In genomic region chr5:140565024-140565779, GRCh38 we compare ENCODE assay signal across 8 cellular contexts. TPM values are rescaled to one million over a fixed set of nuclear protein-coding genes. Genes with fewer than 3 reads are reported as not detected.
DNase-seq lines count a peak whose midpoint lies in the region; TF ChIP-seq lines count a peak whose summit lies in the region.

No MANE protein-coding gene starts in this region.

- H3K4me3 ChIP-seq in HL-60 (replicated peaks; ENCODE audit: insufficient read depth, low read length) (peak overlapping the region; percentile 69), brain microvascular endothelial cell (ENCODE audit: low read depth, low read length) (peak overlapping the region; percentile 96)

- peak overlapping the region; percentile 90 for H3K4me3 Mint-ChIP-seq in mesothelial cell of epicardium

- peaks cover 23% of the 10 kb centered on the region for H3K4me1 Mint-ChIP-seq in mesothelial cell of epicardium

- in situ Hi-C loops in brain microvascular endothelial cell (cut with HindIII; ENCODE audit: low pct_ligation_motif_present, low sequenced_read_pairs) = no loop called here

- H3K9me3 Mint-ChIP-seq in mesothelial cell of epicardium = no peaks in the 10 kb centered on the region

- H3K27me3 Mint-ChIP-seq in mesothelial cell of epicardium (ENCODE audit: low read depth) = no peaks in the 10 kb centered on the region

- intact Hi-C loops in head of caudate nucleus (cut with DNase I) = loop anchor here (5.0 to 10.0 kb wide), 2 partner anchors 72 to 130 kb away; partner anchors contain the start of genes HARS1, HARS2 and TMCO6

- H3K27me3 ChIP-seq in HL-60 (ENCODE audit: insufficient read depth, poor library complexity, severe bottlenecking) (no peaks in the 10 kb centered on the region), brain microvascular endothelial cell (replicated peaks) (no peaks in the 10 kb centered on the region)

- H3K36me3 Mint-ChIP-seq in mesothelial cell of epicardium = peaks cover 16% of the 10 kb centered on the region

- H3K27ac ChIP-seq in HL-60 (replicated peaks) (peak overlapping the region; percentile 84), brain microvascular endothelial cell (peak overlapping the region; percentile 88)

- DNase-seq in ELR (ENCODE audit: low read depth) (peak; percentile 66), HL-60 (ENCODE audit: low read depth in 1 of 2, low spot score in 1 of 2) (no peak), brain microvascular endothelial cell (peak; percentile 14), mesothelial cell of epicardium (ENCODE audit: low spot score in 2 of 2, unreplicated experiment in 2 of 2) (no peak), DMS79 treated with DMSO at 0.1 percent for 48 hours (lab: John Stamatoyannopoulos, UW) (no peak), foreskin melanocyte (no peak), head of caudate nucleus (no peak)
- no peak for DNase-seq in stimulated activated naive CD4-positive, alpha-beta T cell (lab: John Stamatoyannopoulos, UW)

- TF ChIP-seq CTCF in HL-60 (IDR thresholded peaks at IDR 0.05; ENCODE audit: insufficient read depth, low read length) (no peak), brain microvascular endothelial cell (IDR thresholded peaks at IDR 0.05; ENCODE audit: low read depth, low read length, missing control alignments) (no peak), mesothelial cell of epicardium (IDR thresholded peaks at IDR 0.05; ENCODE audit: unreplicated experiment) (no peak)

- H3K27ac Mint-ChIP-seq in mesothelial cell of epicardium = peak overlapping the region; percentile 97

- peaks cover 7% of the 10 kb centered on the region for H3K36me3 ChIP-seq in brain microvascular endothelial cell (replicated peaks)

RNA-seq across cellular contexts. Expression of gene SLC35A4, which starts 0.6 kb away (rescaled TPM):
- total RNA-seq in mesothelial cell of epicardium = 56.5 to 62.2 TPM (median 61.5 TPM) in 3 replicates

RNA-seq across cellular contexts. Expression of gene APBB3, which starts 0.8 kb away (rescaled TPM):
- total RNA-seq in mesothelial cell of epicardium = 59.9 to 68.5 TPM (median 63.6 TPM) in 3 replicates

RNA-seq across cellular contexts. Expression of gene SRA1, which starts 7.9 kb away (rescaled TPM):
- 34.9 to 37.5 TPM (median 37.0 TPM) in 3 replicates for total RNA-seq in mesothelial cell of epicardium

RNA-seq across cellular contexts. Expression of gene EIF4EBP3, which starts 17.7 kb away (rescaled TPM):
- 5.2 to 7.6 TPM (median 5.9 TPM) in 3 replicates for total RNA-seq in mesothelial cell of epicardium

Comparison
In these comparisons a context has a peak if more than half of its experiments do, and no peak if none do; other contexts are left out.
1. DNase-seq: peak in ELR (single experiment) and brain microvascular endothelial cell (single experiment); none in HL-60 (0 of 2), mesothelial cell of epicardium (0 of 2), stimulated activated naive CD4-positive, alpha-beta T cell (0 of 6), DMS79 treated with DMSO at 0.1 percent for 48 hours (single experiment), foreskin melanocyte (single experiment) and head of caudate nucleus (0 of 42).